ENCODE assay signal across 17 cellular contexts in the genomic region with DNA sequence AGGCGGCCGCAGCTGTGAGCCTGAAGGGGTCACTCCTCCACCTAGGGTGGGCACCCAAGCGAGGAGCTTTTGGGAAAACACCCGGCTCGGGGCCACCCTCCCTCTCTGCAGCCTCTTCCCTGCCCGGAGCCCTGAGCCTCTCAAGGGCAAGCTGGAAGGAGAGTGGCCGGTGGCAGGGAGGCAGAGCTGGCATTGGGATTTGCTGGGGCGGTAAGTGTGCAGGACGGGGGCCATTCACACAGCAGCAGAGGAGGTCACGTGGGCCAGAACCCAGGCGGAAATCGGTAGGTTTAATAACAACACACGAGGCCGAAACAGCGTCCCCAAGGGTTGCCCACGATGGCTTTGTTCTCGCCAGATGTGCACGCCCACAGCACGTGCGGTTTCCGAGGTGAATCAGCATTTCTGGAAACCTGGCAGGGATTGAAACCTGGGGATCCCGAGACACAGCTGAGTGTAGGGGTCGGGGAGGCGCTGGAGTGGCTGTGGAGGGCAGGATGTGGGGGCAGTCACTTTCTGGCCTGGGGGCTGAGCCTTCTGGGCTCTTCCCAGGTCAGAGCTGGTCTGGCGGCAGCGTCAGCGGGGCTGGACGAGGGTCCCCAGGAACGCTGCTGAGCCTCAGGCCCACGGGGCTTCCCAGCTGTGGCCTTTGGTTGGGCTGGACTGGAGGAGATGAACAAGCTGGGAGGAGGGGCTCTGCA. TPM values are rescaled to one million over a fixed set of nuclear protein-coding genes. Genes with fewer than 3 reads are reported as not detected.
DNase-seq lines count a peak whose midpoint lies in the region; ATAC-seq, FAIRE-seq and TF ChIP-seq lines count a peak whose summit lies in the region.
"Had no signal": no experiment of that assay in that cellular context is flagged by ENCODE, and none has a peak within 500 bp of the region (broad histone marks: within the 10 kb centered on the region; RNA-seq: fewer than 3 reads in every experiment).

No MANE protein-coding gene starts in this region.

- H3K4me1 ChIP-seq in MM.1S (ENCODE audit: low read length) (no peaks in the 10 kb centered on the region), spleen (peaks cover 0 to 11% (median 9%) of the 10 kb centered on the region in 6 donors)

- H3K27me3 ChIP-seq in MM.1S (replicated peaks; ENCODE audit: insufficient read depth, low read length) (peaks cover 3% of the 10 kb centered on the region; the same call in 1 of the 2 replicates), WERI-Rb-1 (ENCODE audit: insufficient read depth, low read depth, severe bottlenecking) (no peaks in the 10 kb centered on the region), spleen (replicated peaks in 1 of 7) (peaks cover 0 to 61% (median 25%) of the 10 kb centered on the region in 7 donors)

- H3K9me3 Mint-ChIP-seq in natural killer cell treated with Interleukin-12 subunit alpha and Interleukin-12 subunit beta and Interleukin-15 and Interleukin-18, amount 100 ng/mL, for 72 hours: peaks cover 4% of the 10 kb centered on the region
- peaks cover 3 to 9% of the 10 kb centered on the region in 2 donors for H3K9me3 Mint-ChIP-seq in natural killer cell
- H3K9me3 Mint-ChIP-seq: CD8-positive, alpha-beta memory T cell had no signal

- TF ChIP-seq CTCF in natural killer cell (IDR thresholded peaks at IDR 0.05) (no peak), MM.1S (IDR thresholded peaks at IDR 0.05; ENCODE audit: low read length) (no peak), WERI-Rb-1 (IDR thresholded peaks at IDR 0.05; ENCODE audit: low read depth, low read length) (0 out of 2 replicates have a peak, but pooled peaks have one; percentile 5), spleen (IDR thresholded peaks at IDR 0.05 in 8 of 11, conservative IDR thresholded peaks at IDR 0.05 in 3 of 11) (no peak)

- no peak overlapping the region for H3K27ac Mint-ChIP-seq in natural killer cell treated with Interleukin-12 subunit alpha and Interleukin-12 subunit beta and Interleukin-15 and Interleukin-18, amount 100 ng/mL, for 72 hours
- H3K27ac Mint-ChIP-seq in natural killer cell: no peak overlapping the region
- H3K27ac Mint-ChIP-seq: activated T-helper 2 cell treated with anti-CD3 and anti-CD28 coated beads, Interferon-gamma antibody, Interleukin-2, Interleukin-4, amounts not matched to agents 10 μg/mL and 5 μg/mL and 100 μg/mL, durations not matched to agents 14 hours and 24 hours and 36 hours; T-helper 1 cell treated with Interleukin-12 subunit alpha and Interleukin-12 subunit beta and Interleukin-4 antibody, amounts not matched to agents 30 μg/mL and 1 μg/mL, for 36 hours had no signal

- no peaks in the 10 kb centered on the region for H3K79me2 ChIP-seq in MM.1S (ENCODE audit: low read length)
- H3K79me2 ChIP-seq: hepatocyte had no signal

- H3K36me3 Mint-ChIP-seq in natural killer cell treated with Interleukin-12 subunit alpha and Interleukin-12 subunit beta and Interleukin-15 and Interleukin-18, amount 100 ng/mL, for 72 hours: no peaks in the 10 kb centered on the region
- no peaks in the 10 kb centered on the region for H3K36me3 Mint-ChIP-seq in natural killer cell
- H3K36me3 Mint-ChIP-seq: CD8-positive, alpha-beta memory T cell had no signal

- H3K9me2 ChIP-seq in MM.1S (replicated peaks; ENCODE audit: insufficient read depth, low read length): no peaks in the 10 kb centered on the region

- no peaks in the 10 kb centered on the region for H3F3A ChIP-seq in MM.1S (ENCODE audit: insufficient read depth, low read length)

- TF ChIP-seq POLR2A in spleen (IDR thresholded peaks at IDR 0.05): no peak

- peaks cover 7 to 13% of the 10 kb centered on the region in 2 donors for H3K4me1 Mint-ChIP-seq in natural killer cell treated with Interleukin-12 subunit alpha and Interleukin-12 subunit beta and Interleukin-15 and Interleukin-18, amount 100 ng/mL, for 72 hours (ENCODE audit: low read depth in 2 of 2)
- H3K4me1 Mint-ChIP-seq in natural killer cell: peaks cover 0 to 10% of the 10 kb centered on the region in 2 donors

- H3K27me3 Mint-ChIP-seq in natural killer cell treated with Interleukin-12 subunit alpha and Interleukin-12 subunit beta and Interleukin-15 and Interleukin-18, amount 100 ng/mL, for 72 hours: peaks cover 0 to 8% of the 10 kb centered on the region in 2 donors
- H3K27me3 Mint-ChIP-seq in natural killer cell (ENCODE audit: low read depth in 2 of 2): peaks cover 0 to 6% of the 10 kb centered on the region in 2 donors

- no peak for FAIRE-seq in RCC 7860 (lab: Jason Lieb, UNC)

- 61 to 75% (median 69%) methylated on average over 23 to 30 of the region's 30 CpGs for WGBS in spleen, 5 donors

- no peak overlapping the region; the same call in 1 of the 2 replicates for H3K4me2 ChIP-seq in MM.1S (ENCODE audit: low read depth, low read length)
- H3K4me2 ChIP-seq: hepatocyte had no signal

- DNase-seq in natural killer cell treated with Interleukin-12 subunit alpha and Interleukin-12 subunit beta and Interleukin-15 and Interleukin-18, amount 100 ng/mL, for 72 hours (ENCODE audit: low spot score): peak; percentile 3
- DNase-seq in natural killer cell (no peak), MM.1S (peak; percentile 34), WERI-Rb-1 (no peak), spleen (peak; percentile 63), RCC 7860 (ENCODE audit: low spot score) (no peak)
- DNase-seq: H7, NCI-H1417 treated with DMSO at 0.1 percent for 48 hours, NCI-H526, SIG-M5 had no signal

- H3K27ac ChIP-seq in MM.1S (ENCODE audit: low read length) (no peak overlapping the region), WERI-Rb-1 (no peak overlapping the region), spleen (no peak overlapping the region)
- H3K27ac ChIP-seq: breast epithelium, hepatocyte had no signal

- ATAC-seq in natural killer cell treated with Interleukin-12 subunit alpha and Interleukin-12 subunit beta and Interleukin-15 and Interleukin-18, amount 100 ng/mL, for 72 hours: no peak
- ATAC-seq in natural killer cell: no peak
- no peak for ATAC-seq in GM19463 (IDR thresholded peaks at IDR 0.05; ENCODE audit: unreplicated experiment)

- H3K9ac ChIP-seq in MM.1S (ENCODE audit: low read length): no peak overlapping the region

- no peak overlapping the region for H2AFZ ChIP-seq in MM.1S (ENCODE audit: low read length)
- H2AFZ ChIP-seq: hepatocyte had no signal

- intact Hi-C loops in natural killer cell (cut with micrococcal nuclease) (no loop called here), spleen (cut with DNase I; ENCODE audit: low total_unique reads) (no loop called here)

- H3K36me3 ChIP-seq in MM.1S (replicated peaks; ENCODE audit: insufficient read depth, low read length) (no peaks in the 10 kb centered on the region), WERI-Rb-1 (no peaks in the 10 kb centered on the region), spleen (no peaks in the 10 kb centered on the region)
- H3K36me3 ChIP-seq: breast epithelium had no signal

- H3K4me3 Mint-ChIP-seq in natural killer cell treated with Interleukin-12 subunit alpha and Interleukin-12 subunit beta and Interleukin-15 and Interleukin-18, amount 100 ng/mL, for 72 hours: no peak overlapping the region
- H3K4me3 Mint-ChIP-seq in natural killer cell: no peak overlapping the region
- H3K4me3 Mint-ChIP-seq: CD8-positive, alpha-beta memory T cell; T-helper 1 cell treated with Interleukin-12 subunit alpha and Interleukin-12 subunit beta and Interleukin-4 antibody, amounts not matched to agents 30 μg/mL and 1 μg/mL, for 36 hours had no signal

- H4K20me1 ChIP-seq in MM.1S (ENCODE audit: insufficient read depth, low read length): no peaks in the 10 kb centered on the region

- no peaks in the 10 kb centered on the region for H3K9me3 ChIP-seq in MM.1S (replicated peaks; ENCODE audit: insufficient read depth, low read length)
- H3K9me3 ChIP-seq in WERI-Rb-1 (ENCODE audit: severe bottlenecking): no peaks in the 10 kb centered on the region
- no peaks in the 10 kb centered on the region for H3K9me3 ChIP-seq in spleen
- H3K9me3 ChIP-seq: breast epithelium had no signal

- H3K4me3 ChIP-seq in MM.1S (ENCODE audit: low read length): no peak overlapping the region
- H3K4me3 ChIP-seq in WERI-Rb-1 (ENCODE audit: low read depth, low read length): no peak overlapping the region
- no peak overlapping the region for H3K4me3 ChIP-seq in spleen
- H3K4me3 ChIP-seq: breast epithelium, hepatocyte, lung had no signal

RNA-seq across cellular contexts. Expression of gene NOC4L, which starts 23.5 kb away (rescaled TPM):
- 10 to 100 TPM; 28.0 to 48.2 TPM for total RNA-seq in natural killer cell treated with Interleukin-12 subunit alpha and Interleukin-12 subunit beta and Interleukin-15 and Interleukin-18, amount 100 ng/mL, for 72 hours
- 10 to 100 TPM; 21.0 to 30.2 (median 21.7) TPM for total RNA-seq in natural killer cell
- total RNA-seq in spleen: 10 to 100 TPM in 6 of 7 donors, 1 to 10 TPM in 1; 8.3 to 18.7 (median 14.6) TPM
- 10 to 100 TPM; 25.2 to 38.6 (median 33.1) TPM for polyA plus RNA-seq in spleen

RNA-seq across cellular contexts. Expression of gene DDX51, which starts 23.6 kb away (rescaled TPM):
- total RNA-seq in natural killer cell treated with Interleukin-12 subunit alpha and Interleukin-12 subunit beta and Interleukin-15 and Interleukin-18, amount 100 ng/mL, for 72 hours: 10 to 100 TPM; 29.5 to 83.7 TPM
- 10 to 100 TPM; 39.5 to 55.9 (median 54.2) TPM for total RNA-seq in natural killer cell
- total RNA-seq in spleen: 10 to 100 TPM; 17.8 to 31.6 (median 19.4) TPM
- 10 to 100 TPM; 16.9 to 36.0 (median 19.5) TPM for polyA plus RNA-seq in spleen

Comparison
In these comparisons a context has a peak if more than half of its experiments do, and no peak if none do; other contexts are left out.
1. DNase-seq: peak in natural killer cell treated with Interleukin-12 subunit alpha and Interleukin-12 subunit beta and Interleukin-15 and Interleukin-18, amount 100 ng/mL, for 72 hours (single experiment), MM.1S (single experiment) and spleen (single experiment); none in natural killer cell (single experiment), WERI-Rb-1 (single experiment) and RCC 7860 (single experiment).